Comparison of ENCODE assay signal across 2 cellular contexts in the genomic region with DNA sequence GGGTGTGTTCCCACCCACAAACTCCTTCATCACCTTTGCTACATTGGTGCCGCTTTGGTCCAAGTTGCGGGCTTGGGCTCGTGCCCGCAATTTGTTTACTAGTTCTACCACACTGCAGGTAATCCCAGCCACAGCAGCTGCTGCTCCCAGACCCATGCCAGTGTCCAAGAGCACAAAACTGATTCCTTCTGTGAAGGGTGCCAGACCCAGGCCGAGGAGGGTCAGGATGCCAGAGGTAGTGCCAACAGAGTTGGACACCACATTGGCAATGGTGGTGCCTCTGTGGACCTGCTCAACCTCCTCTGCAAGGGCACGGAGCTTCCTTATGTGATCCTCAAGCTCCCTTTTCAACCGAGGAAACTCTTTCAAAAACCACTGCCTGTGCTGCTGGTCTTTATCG.
TF ChIP-seq lines count a peak whose summit lies in the region.

No MANE protein-coding gene starts in this region.

TF ChIP-seq in H1, 55 proteins besides CTCF, POLR2A, EP300 and RAD21:
- TF ChIP-seq PHF8 (conservative IDR thresholded peaks at IDR 0.05; ENCODE audit: low read depth, low read length) (no peak), SIX5 (IDR thresholded peaks at IDR 0.05; ENCODE audit: low read depth, low read length) (no peak), MAFK (IDR thresholded peaks at IDR 0.05; ENCODE audit: low read depth, low read length) (no peak), RFX5 (IDR thresholded peaks at IDR 0.05; ENCODE audit: borderline replicate concordance, low read depth, low read length) (no peak), GABPA (IDR thresholded peaks at IDR 0.05; ENCODE audit: borderline replicate concordance, insufficient read depth, low read length) (no peak), CBX5 (IDR thresholded peaks at IDR 0.05; ENCODE audit: low read depth, low read length) (no peak), USF2 (IDR thresholded peaks at IDR 0.05; ENCODE audit: low read length) (no peak), SRF (IDR thresholded peaks at IDR 0.05; ENCODE audit: low read depth, low read length) (no peak), KDM4A (IDR thresholded peaks at IDR 0.05; ENCODE audit: low read depth, low read length, severe bottlenecking) (no peak), JUND (IDR thresholded peaks at IDR 0.05; ENCODE audit: low read length) (no peak), CEBPB (IDR thresholded peaks at IDR 0.05; ENCODE audit: low read depth, low read length) (no peak), RNF2 (IDR thresholded peaks at IDR 0.05; ENCODE audit: borderline replicate concordance, low read depth, low read length, missing control alignments, poor library complexity, severe bottlenecking) (no peak), RXRA (IDR thresholded peaks at IDR 0.05; ENCODE audit: insufficient read depth, low read depth, low read length) (no peak), GTF2F1 (IDR thresholded peaks at IDR 0.05; ENCODE audit: borderline replicate concordance, low read depth, low read length) (no peak)

TF ChIP-seq in HepG2, 621 proteins besides CTCF, POLR2A, EP300 and RAD21:
- TF ChIP-seq ZNF687 (CRISPR knock-in tag; IDR thresholded peaks at IDR 0.05): peak; percentile 22; the same call in 1 of the 2 replicates
- peak; percentile 6 for TF ChIP-seq RBM22 (optimal IDR thresholded peaks at IDR 0.05; ENCODE audit: low read length)
- TF ChIP-seq MXD1 (CRISPR knock-in tag; IDR thresholded peaks at IDR 0.05): no peak
